8 cellular contexts compared by ENCODE assay signal in the genomic region with DNA sequence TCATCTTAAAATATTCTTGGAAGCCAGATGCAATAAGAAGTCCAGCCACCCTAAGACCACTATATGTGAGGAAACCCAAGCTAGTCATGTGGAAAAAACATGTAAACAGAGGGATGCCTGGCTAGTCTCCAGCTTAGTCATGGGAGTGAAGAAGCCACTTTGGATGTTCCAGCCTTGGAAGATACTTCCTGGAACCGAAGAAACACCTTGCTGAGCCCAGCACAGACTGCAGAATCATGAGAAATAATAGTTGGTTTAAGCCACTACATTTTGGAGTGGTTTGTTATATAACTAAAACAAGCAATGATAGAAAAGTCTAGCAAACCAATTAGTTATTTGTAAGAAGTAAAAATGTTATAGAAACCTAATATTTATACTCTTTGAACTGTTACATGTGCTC.
"Had no signal": no experiment of that assay in that cellular context is flagged by ENCODE, and none has a peak within 500 bp of the region (broad histone marks: within the 10 kb centered on the region; RNA-seq: fewer than 3 reads in every experiment).

No MANE protein-coding gene starts in this region.

- FAIRE-seq: H1, HTR-8/SVneo had no signal

- H3K4me2 ChIP-seq: KMS-11 had no signal

- H3K9ac ChIP-seq: GM23248, KMS-11 had no signal

- H3K4me1 ChIP-seq: HAP-1 had no signal

- H2AFZ ChIP-seq: GM23248 had no signal

- H3K27ac ChIP-seq: GM23248, KMS-11 had no signal

- H3K9me3 ChIP-seq: HAP-1 had no signal

- DNase-seq: GM23248, H7, KBM-7 had no signal

- H3K4me3 ChIP-seq: GM23248, HAP-1 had no signal

- ATAC-seq: HCT116 had no signal
